Comparison of ENCODE assay signal across 16 cellular contexts in genomic region chr1:6461237-6461530, GRCh38. TPM values are rescaled to one million over a fixed set of nuclear protein-coding genes. Genes with fewer than 3 reads are reported as not detected.
A peak's percentile ranks its signal among the peaks of the same experiment; 100 is the strongest.
DNase-seq lines count a peak whose midpoint lies in the region; ATAC-seq and TF ChIP-seq lines count a peak whose summit lies in the region.
"Had no signal": no experiment of that assay in that cellular context is flagged by ENCODE, and none has a peak within 500 bp of the region (broad histone marks: within the 10 kb centered on the region; RNA-seq: fewer than 3 reads in every experiment).

No MANE protein-coding gene starts in this region.

- peak overlapping the region; percentile 27 to 78 (median 54) for H3K27ac ChIP-seq in esophagus squamous epithelium
- H3K27ac ChIP-seq in suprapubic skin, result no peak overlapping the region
- H3K27ac ChIP-seq: body of pancreas, WERI-Rb-1 had no signal

- no peak for TF ChIP-seq EP300 in suprapubic skin (IDR thresholded peaks at IDR 0.05)

- no peak for TF ChIP-seq CTCF in activated CD8-positive, alpha-beta T cell treated with anti-CD3 and anti-CD28 coated beads for 36 hours (IDR thresholded peaks at IDR 0.05)
- TF ChIP-seq CTCF in esophagus squamous epithelium (IDR thresholded peaks at IDR 0.05) (no peak), suprapubic skin (IDR thresholded peaks at IDR 0.05) (no peak)

- H3K4me1 ChIP-seq in esophagus squamous epithelium, result peaks cover 0 to 22% (median 14%) of the 10 kb centered on the region in 3 donors
- peaks cover 12% of the 10 kb centered on the region for H3K4me1 ChIP-seq in suprapubic skin
- H3K4me1 ChIP-seq: body of pancreas had no signal

- peaks cover 48% of the 10 kb centered on the region for H3K4me1 Mint-ChIP-seq in activated naive CD4-positive, alpha-beta T cell treated with anti-CD3 and anti-CD28 coated beads, Interleukin-2, amount 50 U/mL, for 24 hours
- H3K4me1 Mint-ChIP-seq in activated CD8-positive, alpha-beta T cell treated with anti-CD3 and anti-CD28 coated beads for 36 hours (ENCODE audit: low read depth), result peaks cover 49% of the 10 kb centered on the region

- no peak for DNase-seq in activated naive CD4-positive, alpha-beta T cell treated with Interleukin-2 at 50 U/mL for 16 hours
- DNase-seq in activated CD8-positive, alpha-beta T cell treated with anti-CD3 and anti-CD28 coated beads for 36 hours, result no peak
- DNase-seq in esophagus squamous epithelium (lab: John Stamatoyannopoulos, UW) (no peak), suprapubic skin (ENCODE audit: low spot score in 2 of 2) (no peak), DMS114 treated with DMSO at 0.1 percent for 48 hours (lab: John Stamatoyannopoulos, UW; ENCODE audit: unreplicated experiment) (no peak)
- no peak for DNase-seq in activated effector memory CD4-positive, alpha-beta T cell treated with Interleukin-2 at 50 U/mL for 16 hours
- DNase-seq: body of pancreas, endodermal cell, mesendoderm, NCI-H1105 treated with DMSO at 0.1 percent for 48 hours, nucleus accumbens, WERI-Rb-1 had no signal

- WGBS in esophagus squamous epithelium, 2 donors, result 79 to 86% methylated on average over 4 to 29 of the region's 29 CpGs
- 89% methylated on average over 29 of the region's 29 CpGs for WGBS in suprapubic skin

- ATAC-seq in activated CD8-positive, alpha-beta T cell treated with anti-CD3 and anti-CD28 coated beads for 36 hours, result no peak
- no peak for ATAC-seq in HG03432 (IDR thresholded peaks at IDR 0.05; ENCODE audit: unreplicated experiment)
- ATAC-seq: body of pancreas had no signal

- peaks cover 2% of the 10 kb centered on the region for H3K27me3 Mint-ChIP-seq in activated naive CD4-positive, alpha-beta T cell treated with anti-CD3 and anti-CD28 coated beads, Interleukin-2, amount 50 U/mL, for 24 hours
- peaks cover 10% of the 10 kb centered on the region for H3K27me3 Mint-ChIP-seq in activated CD8-positive, alpha-beta T cell treated with anti-CD3 and anti-CD28 coated beads for 36 hours

- H3K4me3 ChIP-seq in esophagus squamous epithelium (peak overlapping the region in 3 of 4 donors; percentile 29 to 58 (median 38)), suprapubic skin (peak overlapping the region; percentile 27)
- H3K4me3 ChIP-seq: body of pancreas had no signal

- no peaks in the 10 kb centered on the region for H3K9me3 Mint-ChIP-seq in activated naive CD4-positive, alpha-beta T cell treated with anti-CD3 and anti-CD28 coated beads, Interleukin-2, amount 50 U/mL, for 24 hours
- H3K9me3 Mint-ChIP-seq in activated CD8-positive, alpha-beta T cell treated with anti-CD3 and anti-CD28 coated beads for 36 hours, result no peaks in the 10 kb centered on the region
- H3K9me3 Mint-ChIP-seq: endodermal cell had no signal

- CTCF ChIA-PET in activated CD8-positive, alpha-beta T cell treated with anti-CD3 and anti-CD28 coated beads for 36 hours (lab: Charles Lee), result no interaction called here

- POLR2A ChIA-PET in activated CD8-positive, alpha-beta T cell treated with anti-CD3 and anti-CD28 coated beads for 36 hours (lab: Charles Lee), result interaction anchor here (1.3 to 4.1 kb wide), 3 partner anchors 19 to 29 kb away, joined by 3 to 12 read pairs (median 4); partner anchors contain the start of gene PLEKHG5

- H3K27ac Mint-ChIP-seq in activated naive CD4-positive, alpha-beta T cell treated with anti-CD3 and anti-CD28 coated beads, Interleukin-2, amount 50 U/mL, for 24 hours, result peak overlapping the region; percentile 92
- peak overlapping the region; percentile 93 for H3K27ac Mint-ChIP-seq in activated CD8-positive, alpha-beta T cell treated with anti-CD3 and anti-CD28 coated beads for 36 hours
- H3K27ac Mint-ChIP-seq: endodermal cell had no signal

- intact Hi-C loops in activated CD8-positive, alpha-beta T cell treated with anti-CD3 and anti-CD28 coated beads for 36 hours (cut with micrococcal nuclease), result no loop called here
- intact Hi-C loops in esophagus squamous epithelium (cut with DNase I), result no loop called here

- H3K36me3 ChIP-seq in esophagus squamous epithelium (peaks cover 0 to 64% (median 10%) of the 10 kb centered on the region in 3 donors), suprapubic skin (peaks cover 25% of the 10 kb centered on the region)

- peaks cover 13% of the 10 kb centered on the region for H3K36me3 Mint-ChIP-seq in activated naive CD4-positive, alpha-beta T cell treated with anti-CD3 and anti-CD28 coated beads, Interleukin-2, amount 50 U/mL, for 24 hours
- peaks cover 28% of the 10 kb centered on the region for H3K36me3 Mint-ChIP-seq in activated CD8-positive, alpha-beta T cell treated with anti-CD3 and anti-CD28 coated beads for 36 hours (ENCODE audit: low read depth)

- H3K4me3 Mint-ChIP-seq in activated naive CD4-positive, alpha-beta T cell treated with anti-CD3 and anti-CD28 coated beads, Interleukin-2, amount 50 U/mL, for 24 hours, result peak overlapping the region; percentile 84
- H3K4me3 Mint-ChIP-seq in activated CD8-positive, alpha-beta T cell treated with anti-CD3 and anti-CD28 coated beads for 36 hours, result peak overlapping the region; percentile 66
- H3K4me3 Mint-ChIP-seq: endodermal cell had no signal

- H3K27me3 ChIP-seq in esophagus squamous epithelium, result peaks cover 0 to 62% (median 0%) of the 10 kb centered on the region in 4 donors
- H3K27me3 ChIP-seq in suprapubic skin, result peaks cover 25% of the 10 kb centered on the region
- H3K27me3 ChIP-seq: body of pancreas had no signal

- no peak for TF ChIP-seq POLR2A in esophagus squamous epithelium (IDR thresholded peaks at IDR 0.05)
- TF ChIP-seq POLR2A in suprapubic skin (IDR thresholded peaks at IDR 0.05), result no peak

- no peaks in the 10 kb centered on the region for H3K9me3 ChIP-seq in esophagus squamous epithelium
- no peaks in the 10 kb centered on the region for H3K9me3 ChIP-seq in suprapubic skin
- H3K9me3 ChIP-seq: body of pancreas had no signal

RNA-seq across cellular contexts. Expression of gene TNFRSF25, which starts 4.8 kb away (rescaled TPM):
- total RNA-seq in activated CD8-positive, alpha-beta T cell treated with anti-CD3 and anti-CD28 coated beads for 36 hours, result 10 to 100 TPM; 55.8 to 57.8 TPM
- total RNA-seq in esophagus squamous epithelium, result 10 to 100 TPM; 22.1 to 47.3 (median 34.3) TPM
- 100 to 1,000 TPM in 2 of 4 donors, 10 to 100 TPM in 2; 66.8 to 411 (median 99.5) TPM for total RNA-seq in suprapubic skin

RNA-seq across cellular contexts. Expression of gene PLEKHG5, which starts 30.3 kb away (rescaled TPM):
- total RNA-seq in activated CD8-positive, alpha-beta T cell treated with anti-CD3 and anti-CD28 coated beads for 36 hours, result 1 to 10 TPM; 1.7 to 1.8 TPM
- total RNA-seq in esophagus squamous epithelium, result 10 to 100 TPM; 24.3 to 37.8 (median 32.6) TPM
- 100 to 1,000 TPM in 2 of 4 donors, 10 to 100 TPM in 2; 76.3 to 347 (median 107) TPM for total RNA-seq in suprapubic skin

RNA-seq across cellular contexts. Expression of gene ESPN, which starts 36.6 kb away (rescaled TPM):
- under 1 TPM; 0.83 to 0.99 TPM for total RNA-seq in activated CD8-positive, alpha-beta T cell treated with anti-CD3 and anti-CD28 coated beads for 36 hours
- total RNA-seq in esophagus squamous epithelium (10 to 100 TPM; 14.5 to 22.2 (median 18.6) TPM), suprapubic skin (10 to 100 TPM; 37.6 to 54.4 (median 48.8) TPM)
- total RNA-seq: frontal cortex had no signal

RNA-seq across cellular contexts. Expression of gene HES2, which starts 41.5 kb away (rescaled TPM):
- total RNA-seq in activated CD8-positive, alpha-beta T cell treated with anti-CD3 and anti-CD28 coated beads for 36 hours, result under 1 TPM in 1 of 2 experiments, not detected in 1; 0.29 TPM
- total RNA-seq in esophagus squamous epithelium (10 to 100 TPM; 40.5 to 51.9 (median 50.2) TPM), suprapubic skin (10 to 100 TPM; 18.2 to 36.4 (median 24.9) TPM)
- total RNA-seq: endodermal cell, frontal cortex, skeletal muscle tissue had no signal

Comparison
In these comparisons a context has a peak if more than half of its experiments do, and no peak if none do; other contexts are left out.
1. RNA of gene PLEKHG5, which starts 30.3 kb away (total RNA-seq): 76.3 to 347 TPM in suprapubic skin and 24.3 to 37.8 TPM in esophagus squamous epithelium; 1.7 to 1.8 TPM in activated CD8-positive, alpha-beta T cell treated with anti-CD3 and anti-CD28 coated beads for 36 hours; every median in the first group is over 4 times any median in the second.
2. RNA of gene ESPN, which starts 36.6 kb away (total RNA-seq): 37.6 to 54.4 TPM in suprapubic skin and 14.5 to 22.2 TPM in esophagus squamous epithelium; 0.83 to 0.99 TPM in activated CD8-positive, alpha-beta T cell treated with anti-CD3 and anti-CD28 coated beads for 36 hours; every median in the first group is over 4 times any median in the second.